In genomic region chr18:34976899-34977786, GRCh38 we compare ENCODE assay signal across 8 cellular contexts.
DNase-seq lines count a peak whose midpoint lies in the region; ATAC-seq and TF ChIP-seq lines count a peak whose summit lies in the region.

No MANE protein-coding gene starts in this region.

- TF ChIP-seq CTCF in 22Rv1 (IDR thresholded peaks at IDR 0.05) (no peak), lung (IDR thresholded peaks at IDR 0.05; ENCODE audit: control extremely low read depth, extremely low read depth) (no peak)

- H3K27ac ChIP-seq in 22Rv1 (peak overlapping the region; percentile 89), lung (ENCODE audit: low read depth in 1 of 2, low read length in 1 of 2) (no peak overlapping the region)

- DNase-seq in NCI-H345 treated with DMSO at 0.1 percent for 48 hours (lab: John Stamatoyannopoulos, UW; ENCODE audit: unreplicated experiment) (peak; percentile 69), dermis microvascular lymphatic vessel endothelial cell (ENCODE audit: low read depth in 2 of 2) (peak; percentile 11 to 59), lung (ENCODE audit: low spot score) (peak; percentile 73)
- DNase-seq in activated CD4-positive, alpha-beta T cell treated with anti-CD3 and anti-CD28 coated beads, Interleukin-2, amount 50 U/mL, for 4 hours: peak; percentile 74 to 76
- DNase-seq in stimulated activated CD4-positive, alpha-beta T cell treated with anti-CD3 and anti-CD28 coated beads, TNF-alpha, amount 100 ng/mL, for 24 hours (ENCODE audit: low read depth in 3 of 3): peak; percentile 44 to 75 (median 66)

- peak; percentile 73 for ATAC-seq in GM18868 (IDR thresholded peaks at IDR 0.05; ENCODE audit: unreplicated experiment)
- ATAC-seq in HG03135 (IDR thresholded peaks at IDR 0.05; ENCODE audit: unreplicated experiment): peak; percentile 80
- peak; percentile 59 for ATAC-seq in lung (ENCODE audit: insufficient read depth, low FRiP score)

- WGBS in lung, 2 donors: 0% methylated on average over 70 to 78 of the region's 78 CpGs

- H3K4me1 ChIP-seq in lung (ENCODE audit: control insufficient read depth in 2 of 2, insufficient read depth in 2 of 2, low read length in 2 of 2): no peaks in the 10 kb centered on the region

- H3K36me3 ChIP-seq in lung (ENCODE audit: control insufficient read depth in 2 of 2, insufficient read depth in 2 of 2, low read length in 2 of 2): no peaks in the 10 kb centered on the region

- peak overlapping the region; percentile 45 for H3K4me3 ChIP-seq in lung

- H3K9me3 ChIP-seq in lung (ENCODE audit: control insufficient read depth in 2 of 2, insufficient read depth in 1 of 2, low read length in 1 of 2): no peaks in the 10 kb centered on the region

- H3K27me3 ChIP-seq in lung (ENCODE audit: control insufficient read depth, insufficient read depth): no peaks in the 10 kb centered on the region
